In genomic region chr4:25865586-25865985, GRCh38 we compare ENCODE assay signal across 11 cellular contexts. TPM values are rescaled to one million over a fixed set of nuclear protein-coding genes. Genes with fewer than 3 reads are reported as not detected.
DNase-seq lines count a peak whose midpoint lies in the region; ATAC-seq and TF ChIP-seq lines count a peak whose summit lies in the region.
"Had no signal": no experiment of that assay in that cellular context is flagged by ENCODE, and none has a peak within 500 bp of the region (broad histone marks: within the 10 kb centered on the region; RNA-seq: fewer than 3 reads in every experiment).

No MANE protein-coding gene starts in this region.

- ATAC-seq in WTC11 (peak; percentile 56), lung (ENCODE audit: insufficient read depth, low FRiP score) (no peak)
- ATAC-seq: T-helper 17 cell had no signal

- H3K36me3 Mint-ChIP-seq in WTC11 (no peaks in the 10 kb centered on the region), immature natural killer cell (no peaks in the 10 kb centered on the region)

- WGBS in lung, 2 donors = 76 to 79% methylated on average over 4 of the region's 4 CpGs

- H3K9me3 Mint-ChIP-seq in WTC11 (no peaks in the 10 kb centered on the region), immature natural killer cell (no peaks in the 10 kb centered on the region)

- H3K27ac Mint-ChIP-seq in WTC11 (peak overlapping the region; percentile 66; the same call in 1 of the 2 replicates), immature natural killer cell (no peak overlapping the region)

- H3K4me1 Mint-ChIP-seq in WTC11 (peaks cover 33% of the 10 kb centered on the region), immature natural killer cell (peaks cover 16 to 17% of the 10 kb centered on the region in 2 donors)

- H3K27me3 Mint-ChIP-seq in WTC11 (ENCODE audit: low read depth) (peaks cover 14% of the 10 kb centered on the region), immature natural killer cell (ENCODE audit: low read depth in 3 of 3) (peaks cover 4 to 9% (median 4%) of the 10 kb centered on the region in 3 donors)
- H3K27me3 Mint-ChIP-seq: T-helper 17 cell had no signal

- no peak overlapping the region for H3K4me3 ChIP-seq in lung
- H3K4me3 ChIP-seq in WERI-Rb-1 (ENCODE audit: low read depth, low read length) = no peak overlapping the region
- H3K4me3 ChIP-seq: ovary had no signal

- peak; percentile 48 for DNase-seq in COLO829 (ENCODE audit: low spot score)
- DNase-seq in HK-2 (ENCODE audit: unreplicated experiment) = peak; percentile 81
- peak; percentile 34 for DNase-seq in WTC11 (ENCODE audit: low spot score)
- peak; percentile 59 for DNase-seq in lung (ENCODE audit: low spot score)
- DNase-seq in immature natural killer cell = no peak
- DNase-seq in SW 1271 (lab: John Stamatoyannopoulos, UW) = no peak
- no peak for DNase-seq in WERI-Rb-1
- no peak for DNase-seq in GM13976 (ENCODE audit: low spot score)
- DNase-seq: activated T-cell treated with anti-CD3 and anti-CD28 coated beads for 4 hours, ovary, T-helper 17 cell had no signal

- POLR2A ChIA-PET in WTC11 (lab: Charles Lee) = no interaction called here

- no peaks in the 10 kb centered on the region for H3K9me3 ChIP-seq in lung (ENCODE audit: control insufficient read depth in 2 of 2, insufficient read depth in 1 of 2, low read length in 1 of 2)
- no peaks in the 10 kb centered on the region for H3K9me3 ChIP-seq in WERI-Rb-1 (ENCODE audit: severe bottlenecking)
- H3K9me3 ChIP-seq: ovary had no signal

- H3K4me1 ChIP-seq in lung (ENCODE audit: control insufficient read depth in 2 of 2, insufficient read depth in 2 of 2, low read length in 2 of 2) = peaks cover 0 to 11% of the 10 kb centered on the region in 2 donors

- in situ Hi-C loops in GM13976 (cut with MboI; ENCODE audit: low sequenced_read_pairs, unreplicated experiment) = no loop called here

- H3K27ac ChIP-seq in lung (ENCODE audit: low read depth in 1 of 2, low read length in 1 of 2) (no peak overlapping the region), WERI-Rb-1 (no peak overlapping the region)
- H3K27ac ChIP-seq: ovary had no signal

- no peaks in the 10 kb centered on the region for H3K27me3 ChIP-seq in lung (ENCODE audit: control insufficient read depth, insufficient read depth)
- no peaks in the 10 kb centered on the region for H3K27me3 ChIP-seq in WERI-Rb-1 (ENCODE audit: insufficient read depth, low read depth, severe bottlenecking)
- H3K27me3 ChIP-seq: ovary had no signal

- CTCF ChIA-PET in WTC11 (lab: Charles Lee) = interaction anchor here (0.7 to 2.2 kb wide), 4 partner anchors 23 to 128 kb away, joined by 3 to 9 read pairs (median 4); partner anchors contain the start of gene SMIM20

- H3K36me3 ChIP-seq in lung (ENCODE audit: control insufficient read depth in 2 of 2, insufficient read depth in 2 of 2, low read length in 2 of 2) = no peaks in the 10 kb centered on the region
- no peaks in the 10 kb centered on the region for H3K36me3 ChIP-seq in WERI-Rb-1
- H3K36me3 ChIP-seq: ovary had no signal

- peak overlapping the region; percentile 41 for H3K4me3 Mint-ChIP-seq in WTC11
- peak overlapping the region in 2 of 5 donors; percentile 38 to 86 for H3K4me3 Mint-ChIP-seq in immature natural killer cell
- H3K4me3 Mint-ChIP-seq: T-helper 17 cell had no signal

- no peak for TF ChIP-seq CTCF in WTC11 (IDR thresholded peaks at IDR 0.05)
- TF ChIP-seq CTCF in lung (IDR thresholded peaks at IDR 0.05; ENCODE audit: control extremely low read depth, extremely low read depth) = no peak
- TF ChIP-seq CTCF in WERI-Rb-1 (IDR thresholded peaks at IDR 0.05; ENCODE audit: low read depth, low read length) = no peak
- no peak for TF ChIP-seq CTCF in GM13976 (IDR thresholded peaks at IDR 0.05; ENCODE audit: borderline replicate concordance, control extremely low read depth, extremely low read depth, insufficient read depth, missing control alignments)

TF ChIP-seq in WTC11, 78 proteins besides CTCF, POLR2A, EP300 and RAD21:
- TF ChIP-seq RELA (CRISPR knock-in tag; IDR thresholded peaks at IDR 0.05; ENCODE audit: borderline replicate concordance) (no peak), ZNF281 (CRISPR knock-in tag; IDR thresholded peaks at IDR 0.05) (no peak), ZNF317 (CRISPR knock-in tag; IDR thresholded peaks at IDR 0.05; ENCODE audit: borderline replicate concordance, low read depth) (no peak), CREM (CRISPR knock-in tag; IDR thresholded peaks at IDR 0.05) (no peak)
- TF ChIP-seq, protein P1, sequence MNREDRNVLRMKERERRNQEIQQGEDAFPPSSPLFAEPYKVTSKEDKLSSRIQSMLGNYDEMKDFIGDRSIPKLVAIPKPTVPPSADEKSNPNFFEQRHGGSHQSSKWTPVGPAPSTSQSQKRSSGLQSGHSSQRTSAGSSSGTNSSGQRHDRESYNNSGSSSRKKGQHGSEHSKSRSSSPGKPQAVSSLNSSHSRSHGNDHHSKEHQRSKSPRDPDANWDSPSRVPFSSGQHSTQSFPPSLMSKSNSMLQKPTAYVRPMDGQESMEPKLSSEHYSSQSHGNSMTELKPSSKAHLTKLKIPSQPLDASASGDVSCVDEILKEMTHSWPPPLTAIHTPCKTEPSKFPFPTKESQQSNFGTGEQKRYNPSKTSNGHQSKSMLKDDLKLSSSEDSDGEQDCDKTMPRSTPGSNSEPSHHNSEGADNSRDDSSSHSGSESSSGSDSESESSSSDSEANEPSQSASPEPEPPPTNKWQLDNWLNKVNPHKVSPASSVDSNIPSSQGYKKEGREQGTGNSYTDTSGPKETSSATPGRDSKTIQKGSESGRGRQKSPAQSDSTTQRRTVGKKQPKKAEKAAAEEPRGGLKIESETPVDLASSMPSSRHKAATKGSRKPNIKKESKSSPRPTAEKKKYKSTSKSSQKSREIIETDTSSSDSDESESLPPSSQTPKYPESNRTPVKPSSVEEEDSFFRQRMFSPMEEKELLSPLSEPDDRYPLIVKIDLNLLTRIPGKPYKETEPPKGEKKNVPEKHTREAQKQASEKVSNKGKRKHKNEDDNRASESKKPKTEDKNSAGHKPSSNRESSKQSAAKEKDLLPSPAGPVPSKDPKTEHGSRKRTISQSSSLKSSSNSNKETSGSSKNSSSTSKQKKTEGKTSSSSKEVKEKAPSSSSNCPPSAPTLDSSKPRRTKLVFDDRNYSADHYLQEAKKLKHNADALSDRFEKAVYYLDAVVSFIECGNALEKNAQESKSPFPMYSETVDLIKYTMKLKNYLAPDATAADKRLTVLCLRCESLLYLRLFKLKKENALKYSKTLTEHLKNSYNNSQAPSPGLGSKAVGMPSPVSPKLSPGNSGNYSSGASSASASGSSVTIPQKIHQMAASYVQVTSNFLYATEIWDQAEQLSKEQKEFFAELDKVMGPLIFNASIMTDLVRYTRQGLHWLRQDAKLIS (CRISPR knock-in tag; IDR thresholded peaks at IDR 0.05; ENCODE audit: borderline replicate concordance) = no peak

RNA-seq across cellular contexts. Expression of gene SEL1L3, which starts 2.8 kb away (rescaled TPM):
- total RNA-seq in WTC11 (2021) (31.5 to 36.3 TPM (median 35.1 TPM) in 3 replicates), lung (10 to 100 TPM; 75.8 to 93.3 TPM)
- polyA plus RNA-seq in lung (10 to 100 TPM; 29.2 to 38.3 TPM), immature natural killer cell (10 to 100 TPM; 17.1 to 58.8 (median 22.1) TPM)

RNA-seq across cellular contexts. Expression of gene SMIM20, which starts 48.4 kb away (rescaled TPM):
- 39.4 to 48.5 TPM (median 45.3 TPM) in 3 replicates for total RNA-seq in WTC11 (2021)
- 10 to 100 TPM; 21.9 to 25.0 TPM for total RNA-seq in lung
- 10 to 100 TPM; 28.6 to 30.7 TPM for polyA plus RNA-seq in lung
- 10 to 100 TPM; 34.8 to 51.6 (median 36.9) TPM for polyA plus RNA-seq in immature natural killer cell

Comparison
In these comparisons a context has a peak if more than half of its experiments do, and no peak if none do; other contexts are left out.
1. DNase-seq: peak in COLO829 (single experiment), HK-2 (single experiment), WTC11 (single experiment) and lung (single experiment); none in immature natural killer cell (0 of 3), SW 1271 (0 of 2), WERI-Rb-1 (single experiment) and GM13976 (single experiment).